ENCODE assay signal across 18 cellular contexts in genomic region chr1:3060601-3061551, GRCh38. TPM values are rescaled to one million over a fixed set of nuclear protein-coding genes. Genes with fewer than 3 reads are reported as not detected.
DNase-seq lines count a peak whose midpoint lies in the region; ATAC-seq and TF ChIP-seq lines count a peak whose summit lies in the region.
"Had no signal": no experiment of that assay in that cellular context is flagged by ENCODE, and none has a peak within 500 bp of the region (broad histone marks: within the 10 kb centered on the region; RNA-seq: fewer than 3 reads in every experiment).

No MANE protein-coding gene starts in this region.

- no peak overlapping the region for H3K4me3 Mint-ChIP-seq in neural progenitor cell
- H3K4me3 Mint-ChIP-seq: activated CD4-positive, alpha-beta T cell treated with anti-CD3 and anti-CD28 coated beads, Interleukin-2, amount 10 ng/mL, durations not matched to agents 7 days and 5 days had no signal

- no peaks in the 10 kb centered on the region for H3K9me2 ChIP-seq in GM23248 (ENCODE audit: insufficient read depth)

- H4K20me1 ChIP-seq in GM23248 (ENCODE audit: insufficient read depth) = no peaks in the 10 kb centered on the region
- peaks cover 13% of the 10 kb centered on the region for H4K20me1 ChIP-seq in neural progenitor cell (ENCODE audit: low read depth)

- H3K9ac ChIP-seq in GM23248 = no peak overlapping the region
- H3K9ac ChIP-seq in neural progenitor cell = no peak overlapping the region
- H3K9ac ChIP-seq: BLaER1 had no signal

- H3K27me3 ChIP-seq in GM23248 (replicated peaks; ENCODE audit: insufficient read depth) (peaks cover 84% of the 10 kb centered on the region), body of pancreas (no peaks in the 10 kb centered on the region), neural progenitor cell (peaks cover 98% of the 10 kb centered on the region), psoas muscle (ENCODE audit: insufficient read depth in 3 of 3, low read length in 2 of 3) (peaks cover 0 to 60% (median 12%) of the 10 kb centered on the region in 3 donors), vagina (peaks cover 15% of the 10 kb centered on the region)

- H3K4me1 Mint-ChIP-seq in neural progenitor cell = peaks cover 10% of the 10 kb centered on the region
- H3K4me1 Mint-ChIP-seq: activated CD4-positive, alpha-beta T cell treated with anti-CD3 and anti-CD28 coated beads, Interleukin-2, amount 10 ng/mL, durations not matched to agents 7 days and 5 days had no signal

- H3F3A ChIP-seq in GM23248 (ENCODE audit: insufficient read depth) (no peaks in the 10 kb centered on the region), neural progenitor cell (ENCODE audit: low read depth) (peaks cover 12% of the 10 kb centered on the region)

- no peaks in the 10 kb centered on the region for H3K36me3 ChIP-seq in GM23248 (ENCODE audit: low read depth)
- H3K36me3 ChIP-seq in body of pancreas (replicated peaks in 1 of 2; ENCODE audit: insufficient read depth in 1 of 2, low read depth in 2 of 2) = no peaks in the 10 kb centered on the region
- no peaks in the 10 kb centered on the region for H3K36me3 ChIP-seq in neural progenitor cell
- no peaks in the 10 kb centered on the region for H3K36me3 ChIP-seq in psoas muscle (ENCODE audit: insufficient read depth in 1 of 2, low read depth in 1 of 2)
- no peaks in the 10 kb centered on the region for H3K36me3 ChIP-seq in vagina
- H3K36me3 ChIP-seq: BLaER1 had no signal

- 21 to 24% methylated on average over 15 of the region's 15 CpGs for WGBS in GM23248 (ENCODE audit: low coverage in 1 of 2, low lambda C conversion rate in 2 of 2, missing lambda C conversion rate in 2 of 2), 2 experiments
- 58 to 64% methylated on average over 9 to 15 of the region's 15 CpGs for WGBS in body of pancreas, 2 donors
- WGBS in psoas muscle, 3 donors = 51 to 61% (median 57%) methylated on average over 14 to 15 of the region's 15 CpGs

- H3K27ac Mint-ChIP-seq in neural progenitor cell = no peak overlapping the region
- H3K27ac Mint-ChIP-seq: activated CD4-positive, alpha-beta T cell treated with anti-CD3 and anti-CD28 coated beads, Interleukin-2, amount 10 ng/mL, durations not matched to agents 7 days and 5 days had no signal

- H3K79me2 ChIP-seq in GM23248 (ENCODE audit: insufficient read depth) = no peaks in the 10 kb centered on the region
- no peaks in the 10 kb centered on the region for H3K79me2 ChIP-seq in neural progenitor cell (ENCODE audit: low read depth)

- H3K4me1 ChIP-seq in GM23248 (ENCODE audit: insufficient read depth) = no peaks in the 10 kb centered on the region
- peaks cover 9% of the 10 kb centered on the region for H3K4me1 ChIP-seq in body of pancreas
- H3K4me1 ChIP-seq in neural progenitor cell = peaks cover 22% of the 10 kb centered on the region
- no peaks in the 10 kb centered on the region for H3K4me1 ChIP-seq in psoas muscle
- H3K4me1 ChIP-seq in vagina = peaks cover 17% of the 10 kb centered on the region
- H3K4me1 ChIP-seq: BLaER1 had no signal

- no peak overlapping the region for H3K27ac ChIP-seq in GM23248
- H3K27ac ChIP-seq in body of pancreas = no peak overlapping the region
- H3K27ac ChIP-seq in neural progenitor cell = no peak overlapping the region
- H3K27ac ChIP-seq in psoas muscle = no peak overlapping the region
- H3K27ac ChIP-seq in vagina = no peak overlapping the region
- H3K27ac ChIP-seq: BLaER1, heart left ventricle had no signal

- TF ChIP-seq POLR2A in body of pancreas (IDR thresholded peaks at IDR 0.05) (no peak), vagina (IDR thresholded peaks at IDR 0.05) (no peak)

- DNase-seq in AG08395 (ENCODE audit: low spot score) = peak; percentile 42
- peak; percentile 54 for DNase-seq in GM23248
- no peak for DNase-seq in body of pancreas
- DNase-seq in neural progenitor cell (ENCODE audit: low spot score) = peak; percentile 11
- no peak for DNase-seq in psoas muscle
- no peak for DNase-seq in vagina (ENCODE audit: extremely low spot score in 2 of 2)
- no peak for DNase-seq in NCI-H1417 (lab: John Stamatoyannopoulos, UW)
- DNase-seq in inferior parietal cortex (ENCODE audit: extremely low spot score) = no peak
- DNase-seq: activated CD4-positive, alpha-beta T cell treated with anti-CD3 and anti-CD28 coated beads, Interleukin-2, amount 10 ng/mL, durations not matched to agents 7 days and 5 days; amniotic stem cell; NK-92 treated with Interleukin-12 subunit alpha and Interleukin-12 subunit beta, amount 100 ng/mL, for 24 hours; SHP77 treated with DMSO at 0.1 percent for 48 hours; stimulated activated CD4-positive, alpha-beta T cell treated with anti-CD3 and anti-CD28 coated beads, Interleukin-15, amount 100 ng/mL, for 24 hours had no signal

- TF ChIP-seq CTCF in body of pancreas (IDR thresholded peaks at IDR 0.05) = no peak
- no peak for TF ChIP-seq CTCF in neural progenitor cell (IDR thresholded peaks at IDR 0.05)
- no peak for TF ChIP-seq CTCF in psoas muscle (IDR thresholded peaks at IDR 0.05)
- no peak for TF ChIP-seq CTCF in vagina (IDR thresholded peaks at IDR 0.05)

- H2AFZ ChIP-seq in GM23248 = no peak overlapping the region
- no peak overlapping the region for H2AFZ ChIP-seq in neural progenitor cell (replicated peaks)

- H3K4me2 ChIP-seq in GM23248 (ENCODE audit: unreplicated experiment) (no peak overlapping the region), neural progenitor cell (no peak overlapping the region)
- H3K4me2 ChIP-seq: BLaER1 had no signal

- no peaks in the 10 kb centered on the region for H3K9me3 Mint-ChIP-seq in neural progenitor cell
- H3K9me3 Mint-ChIP-seq: activated CD4-positive, alpha-beta T cell treated with anti-CD3 and anti-CD28 coated beads, Interleukin-2, amount 10 ng/mL, durations not matched to agents 7 days and 5 days had no signal

- H3K36me3 Mint-ChIP-seq in neural progenitor cell = no peaks in the 10 kb centered on the region

- in situ Hi-C loops in GM23248 (cut with MboI) = no loop called here

- no peaks in the 10 kb centered on the region for H3K9me3 ChIP-seq in GM23248 (ENCODE audit: low read depth)
- no peaks in the 10 kb centered on the region for H3K9me3 ChIP-seq in body of pancreas
- H3K9me3 ChIP-seq in neural progenitor cell (ENCODE audit: low read depth) = no peaks in the 10 kb centered on the region
- no peaks in the 10 kb centered on the region for H3K9me3 ChIP-seq in psoas muscle
- no peaks in the 10 kb centered on the region for H3K9me3 ChIP-seq in vagina
- H3K9me3 ChIP-seq: BLaER1, heart left ventricle had no signal

- H3K27me3 Mint-ChIP-seq in neural progenitor cell (ENCODE audit: insufficient read depth, low read depth) = peaks cover 48% of the 10 kb centered on the region

- peak; percentile 11 for ATAC-seq in body of pancreas
- no peak for ATAC-seq in psoas muscle
- ATAC-seq: heart left ventricle, left colon had no signal

- no peak overlapping the region for H3K4me3 ChIP-seq in GM23248
- no peak overlapping the region for H3K4me3 ChIP-seq in body of pancreas
- H3K4me3 ChIP-seq in neural progenitor cell = no peak overlapping the region
- no peak overlapping the region for H3K4me3 ChIP-seq in psoas muscle
- no peak overlapping the region for H3K4me3 ChIP-seq in vagina
- H3K4me3 ChIP-seq: BLaER1, heart left ventricle had no signal

- intact Hi-C loops in body of pancreas (cut with DNase I) = loop anchor here (5.0 kb wide), 2 partner anchors 226 to 366 kb away; no protein-coding TSS in a partner anchor
- intact Hi-C loops in psoas muscle (cut with DNase I) = no loop called here
- intact Hi-C loops in vagina (cut with DNase I) = no loop called here

RNA-seq across cellular contexts. Expression of gene PRDM16, which starts 8.1 kb away (rescaled TPM):
- not detected in 2 replicates for total RNA-seq in GM23248 (2014; rRNA removed; shearing (Covaris generic))
- 0.18 TPM in 1 of 2 replicates, not detected in the other for polyA plus RNA-seq in GM23248 (2016; fragmentation: Nextera tagmentation; extraction: Ambion mirVana)
- total RNA-seq in body of pancreas = 10 to 100 TPM; 15.2 to 16.6 TPM
- total RNA-seq in neural progenitor cell (ENCODE audit: low replicate concordance) = 1.9 and 2.0 TPM in 2 replicates
- 1 to 10 TPM in 1 of 4 donors, under 1 TPM in 3; 0.20 to 1.2 (median 0.50) TPM for total RNA-seq in psoas muscle
- under 1 TPM; 0.04 to 0.31 (median 0.20) TPM for polyA plus RNA-seq in psoas muscle
- total RNA-seq in vagina = 3.9 TPM

RNA-seq across cellular contexts. Expression of gene ACTRT2, which starts 39.6 kb away (rescaled TPM):
- not detected in 2 replicates for total RNA-seq in GM23248 (2014; rRNA removed; shearing (Covaris generic))
- not detected in 2 replicates for polyA plus RNA-seq in GM23248 (2016; fragmentation: Nextera tagmentation; extraction: Ambion mirVana)
- total RNA-seq in body of pancreas = not detected
- total RNA-seq in neural progenitor cell (ENCODE audit: low replicate concordance) = not detected in 2 replicates
- total RNA-seq in psoas muscle = not detected
- polyA plus RNA-seq in psoas muscle = not detected
- total RNA-seq in vagina = not detected
- total RNA-seq: activated CD4-positive, alpha-beta T cell treated with anti-CD3 and anti-CD28 coated beads, Interleukin-2, amount 10 ng/mL, durations not matched to agents 7 days and 5 days; epithelial cell of proximal tubule; heart left ventricle; left colon; subcutaneous adipose tissue had no signal
- polyA plus RNA-seq: heart left ventricle had no signal

Comparison
In these comparisons a context has a peak if more than half of its experiments do, and no peak if none do; other contexts are left out.
1. DNase-seq: peak in AG08395 (single experiment), GM23248 (single experiment) and neural progenitor cell (single experiment); none in body of pancreas (0 of 4), psoas muscle (0 of 2), vagina (0 of 2), NCI-H1417 (0 of 3) and inferior parietal cortex (single experiment).